Comparison of ENCODE assay signal across 22 cellular contexts in the genomic region with DNA sequence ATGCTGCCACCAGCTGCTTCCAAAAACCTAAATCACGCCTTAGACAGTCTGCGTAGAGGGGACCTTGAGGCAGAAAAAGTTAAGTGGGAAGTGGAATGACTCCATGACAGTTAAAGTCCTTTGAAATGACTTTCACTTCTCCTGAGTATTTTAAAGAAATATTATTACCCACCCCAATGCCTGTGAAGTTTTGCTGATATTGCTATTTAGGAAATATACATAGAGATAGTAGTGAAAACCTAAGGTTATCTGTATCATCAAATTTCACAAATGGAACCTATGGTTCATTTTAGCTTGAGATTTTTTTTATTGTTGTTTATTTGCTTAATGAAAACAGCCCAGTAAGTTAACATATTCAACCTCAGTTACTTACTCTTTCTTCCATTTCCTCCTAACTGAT.
DNase-seq lines count a peak whose midpoint lies in the region; ATAC-seq, FAIRE-seq and TF ChIP-seq lines count a peak whose summit lies in the region.
"Had no signal": no experiment of that assay in that cellular context is flagged by ENCODE, and none has a peak within 500 bp of the region (broad histone marks: within the 10 kb centered on the region; RNA-seq: fewer than 3 reads in every experiment).

No MANE protein-coding gene starts in this region.

- WGBS in HepG2 (ENCODE audit: low lambda C conversion rate), result 58% methylated on average over 2 of the region's 2 CpGs
- 76% methylated on average over 2 of the region's 2 CpGs for WGBS in right lobe of liver (ENCODE audit: insufficient coverage, low coverage, low lambda C conversion rate, missing lambda C conversion rate)
- WGBS in IMR-90 (ENCODE audit: extremely low coverage in 2 of 2, insufficient read length in 1 of 2), 2 experiments, result no CpG with 5 or more reads among the region's 2 CpGs
- 0% methylated on average over 2 of the region's 2 CpGs for WGBS in K562 (ENCODE audit: insufficient coverage, low coverage, missing lambda C conversion rate)

- H3K27me3 Mint-ChIP-seq in WTC11 (ENCODE audit: low read depth), result peaks cover 3% of the 10 kb centered on the region; the same call in 1 of the 2 replicates

- no peak overlapping the region for H3K14ac ChIP-seq in IMR-90 (replicated peaks; ENCODE audit: low read depth, low read length)

- DNase-seq in HepG2 (ENCODE audit: low spot score), result no peak
- DNase-seq in right lobe of liver, result no peak
- DNase-seq in IMR-90, result no peak
- DNase-seq in K562 (ENCODE audit: extremely low read depth in 1 of 4, low spot score in 3 of 4), result no peak
- no peak for DNase-seq in activated gamma-delta T cell (lab: John Stamatoyannopoulos, UW)
- no peak for DNase-seq in RKO (ENCODE audit: low spot score)
- no peak for DNase-seq in WTC11 (ENCODE audit: low spot score)
- DNase-seq: ACHN; BE2C; Caco-2; Calu3; CD4-positive, alpha-beta T cell; CD8-positive, alpha-beta T cell; DMS79 treated with DMSO at 0.1 percent for 48 hours; GF-D8 had no signal

- no peak overlapping the region for H3K18ac ChIP-seq in IMR-90 (ENCODE audit: low read depth, low read length)

- FAIRE-seq in HepG2 (lab: Jason Lieb, UNC) (no peak), K562 (lab: Jason Lieb, UNC) (no peak)
- FAIRE-seq: D721Med, G401.6, GM12891, GM19239 had no signal

- no peak overlapping the region for H3K9ac ChIP-seq in HepG2 (ENCODE audit: insufficient read depth, low read depth, low read length)
- H3K9ac ChIP-seq in IMR-90 (ENCODE audit: low read depth, low read length), result no peak overlapping the region
- H3K9ac ChIP-seq in K562 (ENCODE audit: insufficient read depth in 1 of 2, low read depth in 2 of 2, low read length in 2 of 2), result no peak overlapping the region
- H3K9ac ChIP-seq: BLaER1 had no signal

- BruUV-seq in HepG2 (replicated peaks; lab: Mats Ljungman, UMichigan), result no TSS peak
- BruUV-seq in IMR-90 (replicated peaks; lab: Mats Ljungman, UMichigan), result no TSS peak
- BruUV-seq in K562 (replicated peaks; lab: Mats Ljungman, UMichigan), result no TSS peak

- intact Hi-C loops in HepG2 (cut with micrococcal nuclease; ENCODE audit: unreplicated experiment), result no loop called here
- intact Hi-C loops in right lobe of liver (cut with DNase I), result no loop called here
- intact Hi-C loops in IMR-90 (cut with micrococcal nuclease), result no loop called here
- intact Hi-C loops in K562 (cut with micrococcal nuclease), result no loop called here

- dilution Hi-C loops in IMR-90 (cut with HindIII; ENCODE audit: low sequenced_read_pairs, unreplicated experiment), result no loop called here

- H3K4me3 ChIP-seq in HepG2 (replicated peaks in 1 of 3; ENCODE audit: insufficient read depth in 1 of 3, low read depth in 2 of 3, low read length in 3 of 3), result no peak overlapping the region
- no peak overlapping the region for H3K4me3 ChIP-seq in right lobe of liver
- no peak overlapping the region for H3K4me3 ChIP-seq in IMR-90 (ENCODE audit: insufficient read depth, low read depth, low read length)
- no peak overlapping the region for H3K4me3 ChIP-seq in K562
- H3K4me3 ChIP-seq: BLaER1 had no signal

- no peak for TF ChIP-seq CTCF in HepG2 (CRISPR knock-in tag; IDR thresholded peaks at IDR 0.05)
- TF ChIP-seq CTCF in right lobe of liver (IDR thresholded peaks at IDR 0.05), result no peak
- TF ChIP-seq CTCF in IMR-90 (conservative IDR thresholded peaks at IDR 0.05; ENCODE audit: low read depth, low read length), result no peak
- TF ChIP-seq CTCF in K562 (IDR thresholded peaks at IDR 0.05 in 2 of 3, conservative IDR thresholded peaks at IDR 0.05 in 1 of 3; ENCODE audit: insufficient read depth in 2 of 3, low read depth in 1 of 3, low read length in 3 of 3), result no peak
- no peak for TF ChIP-seq CTCF in WTC11 (IDR thresholded peaks at IDR 0.05)

- H3K27ac ChIP-seq in HepG2 (ENCODE audit: extremely low read length, insufficient read depth, low read length) (no peak overlapping the region), right lobe of liver (no peak overlapping the region), IMR-90 (ENCODE audit: insufficient read depth, low read length) (no peak overlapping the region), K562 (ENCODE audit: extremely low read depth, low read depth, low read length) (no peak overlapping the region)
- H3K27ac ChIP-seq: 22Rv1, BLaER1 had no signal

- TF ChIP-seq EP300 in HepG2 (IDR thresholded peaks at IDR 0.05; ENCODE audit: low read depth in 2 of 2, low read length in 2 of 2) (no peak), HepG2 (CRISPR knock-in tag; IDR thresholded peaks at IDR 0.05; ENCODE audit: borderline replicate concordance) (no peak), K562 (IDR thresholded peaks at IDR 0.05; ENCODE audit: low read length) (no peak)

- H3K23ac ChIP-seq in IMR-90 (ENCODE audit: low read depth, low read length), result no peak overlapping the region

- no peaks in the 10 kb centered on the region for H3K9me1 ChIP-seq in IMR-90 (ENCODE audit: insufficient read depth, low read length)
- no peaks in the 10 kb centered on the region for H3K9me1 ChIP-seq in K562 (ENCODE audit: control insufficient read depth, insufficient read depth, low read length)

- H2AFZ ChIP-seq in HepG2 (ENCODE audit: low read length) (no peak overlapping the region), IMR-90 (replicated peaks; ENCODE audit: low read length, poor library complexity) (no peak overlapping the region), K562 (ENCODE audit: low read depth, low read length) (no peak overlapping the region)

- TF ChIP-seq RAD21 in HepG2 (CRISPR knock-in tag; IDR thresholded peaks at IDR 0.05), result no peak
- TF ChIP-seq RAD21 in IMR-90 (IDR thresholded peaks at IDR 0.05; ENCODE audit: low read length), result no peak
- TF ChIP-seq RAD21 in K562 (CRISPR knock-in tag; conservative IDR thresholded peaks at IDR 0.05 in 1 of 2, IDR thresholded peaks at IDR 0.05 in 1 of 2), result no peak

- TF ChIP-seq POLR2A in HepG2 (IDR thresholded peaks at IDR 0.05; ENCODE audit: insufficient read depth in 1 of 2, low read depth in 2 of 2, low read length in 2 of 2), result no peak
- TF ChIP-seq POLR2A in right lobe of liver (IDR thresholded peaks at IDR 0.05), result no peak
- TF ChIP-seq POLR2A in IMR-90 (IDR thresholded peaks at IDR 0.05; ENCODE audit: low read depth, low read length), result no peak
- no peak for TF ChIP-seq POLR2A in K562 (conservative IDR thresholded peaks at IDR 0.05)

- H3K4me1 Mint-ChIP-seq in WTC11, result peaks cover 13% of the 10 kb centered on the region
- H3K4me1 Mint-ChIP-seq: CD14-positive monocyte had no signal

- no peak overlapping the region for H4K8ac ChIP-seq in IMR-90 (ENCODE audit: low read depth in 2 of 2, low read length in 2 of 2)

- peaks cover 7% of the 10 kb centered on the region; the same call in 1 of the 2 replicates for H3K4me1 ChIP-seq in HepG2 (ENCODE audit: insufficient read depth, low read length)
- no peaks in the 10 kb centered on the region for H3K4me1 ChIP-seq in right lobe of liver
- no peaks in the 10 kb centered on the region for H3K4me1 ChIP-seq in IMR-90 (ENCODE audit: control insufficient read depth, insufficient read depth, low read length)
- no peaks in the 10 kb centered on the region for H3K4me1 ChIP-seq in K562 (replicated peaks in 1 of 2; ENCODE audit: control insufficient read depth in 2 of 2, insufficient read depth in 2 of 2, low read length in 2 of 2)
- H3K4me1 ChIP-seq: BE2C, BLaER1, Caco-2 had no signal

- no peaks in the 10 kb centered on the region for H3K9me3 Mint-ChIP-seq in WTC11
- H3K9me3 Mint-ChIP-seq: CD4-positive, alpha-beta T cell; CD8-positive, alpha-beta T cell had no signal

- no peak overlapping the region for H4K5ac ChIP-seq in IMR-90 (ENCODE audit: low read depth, low read length)

- H3K36me3 ChIP-seq in HepG2 (replicated peaks in 1 of 2; ENCODE audit: control insufficient read depth in 1 of 2, insufficient read depth in 2 of 2, low read length in 2 of 2) (no peaks in the 10 kb centered on the region), right lobe of liver (no peaks in the 10 kb centered on the region), IMR-90 (ENCODE audit: control insufficient read depth, insufficient read depth, low read length) (no peaks in the 10 kb centered on the region), K562 (ENCODE audit: control insufficient read depth, insufficient read depth, low read length) (no peaks in the 10 kb centered on the region)
- H3K36me3 ChIP-seq: BE2C, BLaER1 had no signal

- H3K79me2 ChIP-seq in HepG2 (ENCODE audit: insufficient read depth, low read length), result no peaks in the 10 kb centered on the region
- no peaks in the 10 kb centered on the region for H3K79me2 ChIP-seq in K562 (ENCODE audit: control insufficient read depth, insufficient read depth, low read length)

- H2BK20ac ChIP-seq in IMR-90 (ENCODE audit: low read depth, low read length), result no peak overlapping the region

- H4K91ac ChIP-seq in IMR-90 (ENCODE audit: insufficient read depth, low read depth, low read length), result no peak overlapping the region

- no peaks in the 10 kb centered on the region for H3K27me3 ChIP-seq in HepG2 (ENCODE audit: control insufficient read depth in 1 of 2, insufficient read depth in 2 of 2, low read length in 2 of 2)
- H3K27me3 ChIP-seq in right lobe of liver, result no peaks in the 10 kb centered on the region
- H3K27me3 ChIP-seq in IMR-90 (ENCODE audit: control insufficient read depth, insufficient read depth, low read length), result no peaks in the 10 kb centered on the region
- H3K27me3 ChIP-seq in K562 (ENCODE audit: control insufficient read depth in 2 of 2, insufficient read depth in 2 of 2, low read length in 2 of 2), result peaks cover 5 to 13% of the 10 kb centered on the region in 2 experiments
- H3K27me3 ChIP-seq: BE2C, BLaER1 had no signal

- H3K9me3 ChIP-seq in HepG2 (ENCODE audit: low read length), result no peaks in the 10 kb centered on the region
- H3K9me3 ChIP-seq in right lobe of liver, result no peaks in the 10 kb centered on the region
- H3K9me3 ChIP-seq in IMR-90 (ENCODE audit: control insufficient read depth, insufficient read depth, low read length), result no peaks in the 10 kb centered on the region
- no peaks in the 10 kb centered on the region for H3K9me3 ChIP-seq in K562 (replicated peaks; ENCODE audit: control insufficient read depth, insufficient read depth, low read depth, low read length)
- H3K9me3 ChIP-seq: BE2C, BLaER1, Caco-2 had no signal

- CTCF ChIA-PET in HepG2 (lab: Yijun Ruan, JAX; ENCODE audit: low intra/inter-chr PET ratio, low total read pairs), result no interaction called here
- CTCF ChIA-PET in IMR-90 (lab: Yijun Ruan, JAX), result interaction anchor here (0.6 to 1.2 kb wide), 2 partner anchors 11 to 1681 kb away, joined by 3 to 5 read pairs; no protein-coding TSS in a partner anchor
- CTCF ChIA-PET in K562 (lab: Yijun Ruan, JAX; ENCODE audit: low intra/inter-chr PET ratio), result no interaction called here
- CTCF ChIA-PET in WTC11 (lab: Charles Lee), result interaction anchor here (1.8 kb wide), 1 partner anchor 112 kb away, joined by 8 read pairs; no protein-coding TSS in a partner anchor

- no peak overlapping the region for H3K4ac ChIP-seq in IMR-90 (ENCODE audit: low read depth, low read length)

- no peak overlapping the region for H3K4me3 Mint-ChIP-seq in WTC11
- H3K4me3 Mint-ChIP-seq: CD14-positive monocyte; CD4-positive, alpha-beta T cell; CD8-positive, alpha-beta T cell had no signal

- ATAC-seq in HepG2, result no peak
- ATAC-seq in right lobe of liver, result no peak
- ATAC-seq in IMR-90 (ENCODE audit: low read depth), result no peak
- no peak for ATAC-seq in K562
- no peak for ATAC-seq in WTC11
- ATAC-seq: CD8-positive, alpha-beta T cell had no signal

- no peak overlapping the region for H3K56ac ChIP-seq in IMR-90 (ENCODE audit: extremely low read depth, insufficient read depth, low read length)

- no peak overlapping the region for H3K27ac Mint-ChIP-seq in WTC11
- H3K27ac Mint-ChIP-seq: CD14-positive monocyte; CD4-positive, alpha-beta T cell; CD8-positive, alpha-beta T cell had no signal

- no peak overlapping the region for H2AK5ac ChIP-seq in IMR-90 (ENCODE audit: low read depth, low read length)

- H4K20me1 ChIP-seq in HepG2 (ENCODE audit: insufficient read depth, low read length) (no peaks in the 10 kb centered on the region), IMR-90 (ENCODE audit: insufficient read depth, low read length) (no peaks in the 10 kb centered on the region), K562 (replicated peaks; ENCODE audit: control insufficient read depth, insufficient read depth, low read length) (no peaks in the 10 kb centered on the region)
- H4K20me1 ChIP-seq: BLaER1 had no signal

- in situ Hi-C loops in HepG2 (cut with HindIII; ENCODE audit: extremely low pct_ligation_motif_present, low pct_unique_long_range_greater_than_20kb), result no loop called here
- in situ Hi-C loops in IMR-90 (cut with MboI; ENCODE audit: low sequenced_read_pairs), result no loop called here
- in situ Hi-C loops in K562 (cut with MboI), result no loop called here

- no peak overlapping the region for H2BK15ac ChIP-seq in IMR-90 (ENCODE audit: low read depth, low read length)

- no peaks in the 10 kb centered on the region for H3K79me1 ChIP-seq in IMR-90 (ENCODE audit: low read depth in 1 of 2, low read length in 2 of 2)

- H2BK120ac ChIP-seq in IMR-90 (ENCODE audit: low read depth, low read length), result no peak overlapping the region

- POLR2A ChIA-PET in HepG2 (lab: Yijun Ruan, JAX) (no interaction called here), IMR-90 (lab: Charles Lee; ENCODE audit: unreplicated experiment) (no interaction called here), K562 (lab: Yijun Ruan, JAX) (no interaction called here), WTC11 (lab: Charles Lee) (no interaction called here)

- no peaks in the 10 kb centered on the region for H3K36me3 Mint-ChIP-seq in WTC11
- H3K36me3 Mint-ChIP-seq: CD14-positive monocyte; CD8-positive, alpha-beta T cell had no signal

- no peak overlapping the region for H2AK9ac ChIP-seq in IMR-90 (replicated peaks; ENCODE audit: low read depth, low read length, poor library complexity)

- no peak overlapping the region for H2BK5ac ChIP-seq in IMR-90 (ENCODE audit: low read depth, low read length, poor library complexity, severe bottlenecking)

- no peak overlapping the region for H3K4me2 ChIP-seq in HepG2 (ENCODE audit: low read depth, low read length)
- no peak overlapping the region for H3K4me2 ChIP-seq in IMR-90 (ENCODE audit: low read depth, low read length)
- no peak overlapping the region for H3K4me2 ChIP-seq in K562 (ENCODE audit: insufficient read depth, low read length)
- H3K4me2 ChIP-seq: BLaER1 had no signal

Comparison
In these comparisons a context has a peak if more than half of its experiments do, and no peak if none do; other contexts are left out.
1. CTCF ChIA-PET loops: an anchor here in IMR-90 (0.6 to 1.2 kb wide) and WTC11 (1.8 kb wide); none called in HepG2 and K562.
2. Of the 241 proteins assayed by ChIP-seq in both HepG2 and K562: peak only in HepG2: MAFK; only in K562: MAFG; in both: MAFF; in neither: 238.